ENCODE assay signal across 31 cellular contexts in genomic region chrX:18166068-18166467, GRCh38. TPM values are rescaled to one million over a fixed set of nuclear protein-coding genes. Genes with fewer than 3 reads are reported as not detected.
"Had no signal": no experiment of that assay in that cellular context is flagged by ENCODE, and none has a peak within 500 bp of the region (broad histone marks: within the 10 kb centered on the region; RNA-seq: fewer than 3 reads in every experiment).

No MANE protein-coding gene starts in this region.

- H3K36me3 ChIP-seq: esophagus squamous epithelium, gastroesophageal sphincter, heart left ventricle, left lung, lower lobe of right lung had no signal

- H3K27ac Mint-ChIP-seq: immature natural killer cell; naive B cell; naive thymus-derived CD8-positive, alpha-beta T cell had no signal

- H3K79me2 ChIP-seq: hepatocyte had no signal

- FAIRE-seq: colon, endometrium, frontal cortex, kidney had no signal

- H3K4me3 Mint-ChIP-seq: immature natural killer cell; naive B cell; naive thymus-derived CD8-positive, alpha-beta T cell had no signal

- H3K4me1 Mint-ChIP-seq: immature natural killer cell; naive B cell; naive thymus-derived CD8-positive, alpha-beta T cell had no signal

- H3K9me3 ChIP-seq: esophagus squamous epithelium, gastroesophageal sphincter, heart left ventricle, left lung, lower lobe of right lung, mucosa of descending colon had no signal

- H3K4me3 ChIP-seq: coronary artery, dorsolateral prefrontal cortex, esophagus squamous epithelium, gastroesophageal sphincter, heart left ventricle, hepatocyte, left lung, lower lobe of right lung, mucosa of descending colon had no signal

- H2AFZ ChIP-seq: hepatocyte had no signal

- H3K36me3 Mint-ChIP-seq: immature natural killer cell; naive B cell; naive thymus-derived CD8-positive, alpha-beta T cell had no signal

- H3K4me2 ChIP-seq: hepatocyte had no signal

- H3K27me3 ChIP-seq: esophagus squamous epithelium, gastroesophageal sphincter, hepatocyte had no signal

- ATAC-seq: esophagus mucosa; gastroesophageal sphincter; heart left ventricle; left cardiac atrium; left lung; left ventricle myocardium superior; lower lobe of right lung; mucosa of descending colon; naive thymus-derived CD8-positive, alpha-beta T cell had no signal

- H3K4me1 ChIP-seq: esophagus squamous epithelium, gastroesophageal sphincter, heart left ventricle, left lung, lower lobe of right lung had no signal

- H3K27ac ChIP-seq: coronary artery, dorsolateral prefrontal cortex, epithelial cell of prostate, esophagus squamous epithelium, gastroesophageal sphincter, heart left ventricle, hepatocyte, left lung, lower lobe of right lung had no signal

- H3K9me3 Mint-ChIP-seq: naive B cell; naive thymus-derived CD8-positive, alpha-beta T cell had no signal

- DNase-seq: dermis blood vessel endothelial cell; dorsolateral prefrontal cortex; effector CD4-positive, alpha-beta T cell; effector memory CD4-positive, alpha-beta T cell; erythroblast; esophagus squamous epithelium; foreskin fibroblast; heart left ventricle; hypothalamus; immature natural killer cell; islet precursor cell; kidney; left cardiac atrium; left lung; left ventricle myocardium superior; lower lobe of right lung; mesenchymal stem cell; mucosa of descending colon; naive B cell; naive thymus-derived CD8-positive, alpha-beta T cell had no signal

RNA-seq across cellular contexts. Expression of gene BEND2, which starts 54.6 kb away (rescaled TPM):
- total RNA-seq: dermis blood vessel endothelial cell; dorsolateral prefrontal cortex; esophagus mucosa; esophagus squamous epithelium; frontal cortex; gastroesophageal sphincter; hepatocyte; kidney; left lung; lower leg skin; lung microvascular endothelial cell; mucosa of descending colon; myocyte; naive thymus-derived CD8-positive, alpha-beta T cell had no signal
- polyA plus RNA-seq: hepatocyte; naive thymus-derived CD8-positive, alpha-beta T cell had no signal
